In genomic region chr1:200337831-200338230, GRCh38 we compare ENCODE assay signal across 1 cellular context.
TF ChIP-seq lines count a peak whose summit lies in the region.

No MANE protein-coding gene starts in this region.

TF ChIP-seq in GM23338, 12 proteins besides CTCF, POLR2A, EP300 and RAD21 (continued from another document):
- TF ChIP-seq, protein P1, sequence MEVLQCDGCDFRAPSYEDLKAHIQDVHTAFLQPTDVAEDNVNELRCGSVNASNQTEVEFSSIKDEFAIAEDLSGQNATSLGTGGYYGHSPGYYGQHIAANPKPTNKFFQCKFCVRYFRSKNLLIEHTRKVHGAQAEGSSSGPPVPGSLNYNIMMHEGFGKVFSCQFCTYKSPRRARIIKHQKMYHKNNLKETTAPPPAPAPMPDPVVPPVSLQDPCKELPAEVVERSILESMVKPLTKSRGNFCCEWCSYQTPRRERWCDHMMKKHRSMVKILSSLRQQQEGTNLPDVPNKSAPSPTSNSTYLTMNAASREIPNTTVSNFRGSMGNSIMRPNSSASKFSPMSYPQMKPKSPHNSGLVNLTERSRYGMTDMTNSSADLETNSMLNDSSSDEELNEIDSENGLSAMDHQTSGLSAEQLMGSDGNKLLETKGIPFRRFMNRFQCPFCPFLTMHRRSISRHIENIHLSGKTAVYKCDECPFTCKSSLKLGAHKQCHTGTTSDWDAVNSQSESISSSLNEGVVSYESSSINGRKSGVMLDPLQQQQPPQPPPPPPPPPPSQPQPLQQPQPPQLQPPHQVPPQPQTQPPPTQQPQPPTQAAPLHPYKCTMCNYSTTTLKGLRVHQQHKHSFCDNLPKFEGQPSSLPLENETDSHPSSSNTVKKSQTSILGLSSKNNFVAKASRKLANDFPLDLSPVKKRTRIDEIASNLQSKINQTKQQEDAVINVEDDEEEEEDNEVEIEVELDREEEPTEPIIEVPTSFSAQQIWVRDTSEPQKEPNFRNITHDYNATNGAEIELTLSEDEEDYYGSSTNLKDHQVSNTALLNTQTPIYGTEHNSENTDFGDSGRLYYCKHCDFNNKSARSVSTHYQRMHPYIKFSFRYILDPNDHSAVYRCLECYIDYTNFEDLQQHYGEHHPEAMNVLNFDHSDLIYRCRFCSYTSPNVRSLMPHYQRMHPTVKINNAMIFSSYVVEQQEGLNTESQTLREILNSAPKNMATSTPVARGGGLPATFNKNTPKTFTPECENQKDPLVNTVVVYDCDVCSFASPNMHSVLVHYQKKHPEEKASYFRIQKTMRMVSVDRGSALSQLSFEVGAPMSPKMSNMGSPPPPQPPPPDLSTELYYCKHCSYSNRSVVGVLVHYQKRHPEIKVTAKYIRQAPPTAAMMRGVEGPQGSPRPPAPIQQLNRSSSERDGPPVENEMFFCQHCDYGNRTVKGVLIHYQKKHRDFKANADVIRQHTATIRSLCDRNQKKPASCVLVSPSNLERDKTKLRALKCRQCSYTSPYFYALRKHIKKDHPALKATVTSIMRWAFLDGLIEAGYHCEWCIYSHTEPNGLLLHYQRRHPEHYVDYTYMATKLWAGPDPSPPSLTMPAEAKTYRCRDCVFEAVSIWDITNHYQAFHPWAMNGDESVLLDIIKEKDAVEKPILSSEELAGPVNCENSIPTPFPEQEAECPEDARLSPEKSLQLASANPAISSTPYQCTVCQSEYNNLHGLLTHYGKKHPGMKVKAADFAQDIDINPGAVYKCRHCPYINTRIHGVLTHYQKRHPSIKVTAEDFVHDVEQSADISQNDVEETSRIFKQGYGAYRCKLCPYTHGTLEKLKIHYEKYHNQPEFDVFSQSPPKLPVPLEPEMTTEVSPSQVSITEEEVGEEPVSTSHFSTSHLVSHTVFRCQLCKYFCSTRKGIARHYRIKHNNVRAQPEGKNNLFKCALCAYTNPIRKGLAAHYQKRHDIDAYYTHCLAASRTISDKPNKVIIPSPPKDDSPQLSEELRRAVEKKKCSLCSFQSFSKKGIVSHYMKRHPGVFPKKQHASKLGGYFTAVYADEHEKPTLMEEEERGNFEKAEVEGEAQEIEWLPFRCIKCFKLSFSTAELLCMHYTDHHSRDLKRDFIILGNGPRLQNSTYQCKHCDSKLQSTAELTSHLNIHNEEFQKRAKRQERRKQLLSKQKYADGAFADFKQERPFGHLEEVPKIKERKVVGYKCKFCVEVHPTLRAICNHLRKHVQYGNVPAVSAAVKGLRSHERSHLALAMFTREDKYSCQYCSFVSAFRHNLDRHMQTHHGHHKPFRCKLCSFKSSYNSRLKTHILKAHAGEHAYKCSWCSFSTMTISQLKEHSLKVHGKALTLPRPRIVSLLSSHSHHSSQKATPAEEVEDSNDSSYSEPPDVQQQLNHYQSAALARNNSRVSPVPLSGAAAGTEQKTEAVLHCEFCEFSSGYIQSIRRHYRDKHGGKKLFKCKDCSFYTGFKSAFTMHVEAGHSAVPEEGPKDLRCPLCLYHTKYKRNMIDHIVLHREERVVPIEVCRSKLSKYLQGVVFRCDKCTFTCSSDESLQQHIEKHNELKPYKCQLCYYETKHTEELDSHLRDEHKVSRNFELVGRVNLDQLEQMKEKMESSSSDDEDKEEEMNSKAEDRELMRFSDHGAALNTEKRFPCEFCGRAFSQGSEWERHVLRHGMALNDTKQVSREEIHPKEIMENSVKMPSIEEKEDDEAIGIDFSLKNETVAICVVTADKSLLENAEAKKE (CRISPR knock-in tag; IDR thresholded peaks at IDR 0.05) = no peak
- TF ChIP-seq NANOG (IDR thresholded peaks at IDR 0.05; ENCODE audit: borderline replicate concordance) (no peak), EZH2 (IDR thresholded peaks at IDR 0.05; ENCODE audit: low read depth, unreplicated experiment) (no peak), STAT1 (IDR thresholded peaks at IDR 0.05; ENCODE audit: unreplicated experiment) (no peak), ZNF114 (CRISPR knock-in tag; IDR thresholded peaks at IDR 0.05) (no peak), ETS1 (IDR thresholded peaks at IDR 0.05) (no peak), REST (IDR thresholded peaks at IDR 0.05; ENCODE audit: unreplicated experiment) (no peak), EZH2phosphoT487 (IDR thresholded peaks at IDR 0.05; ENCODE audit: unreplicated experiment) (no peak), ZNF331 (CRISPR knock-in tag; IDR thresholded peaks at IDR 0.05; ENCODE audit: low read depth) (no peak)
